ENCODE assay signal across 15 cellular contexts in the genomic region with DNA sequence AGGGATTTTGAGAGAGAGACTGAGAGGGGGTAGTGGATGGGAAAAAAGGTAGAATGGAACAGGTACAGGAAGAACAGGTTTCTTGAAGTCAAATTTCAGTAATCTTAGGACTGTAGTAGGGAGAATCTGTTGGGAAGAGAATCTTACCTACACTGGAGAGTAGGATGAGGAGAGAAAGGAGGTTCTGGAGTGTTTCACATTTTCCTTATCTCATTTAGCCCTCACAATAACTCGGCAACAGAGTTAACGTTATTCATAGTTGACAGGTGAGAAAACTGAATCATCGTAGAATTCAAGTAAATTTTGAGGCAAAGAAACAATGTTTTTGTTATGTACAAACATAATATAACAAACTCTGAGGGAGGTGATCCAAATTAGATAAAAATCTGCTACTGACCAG. TPM values are rescaled to one million over a fixed set of nuclear protein-coding genes. Genes with fewer than 3 reads are reported as not detected.
DNase-seq lines count a peak whose midpoint lies in the region; ATAC-seq and TF ChIP-seq lines count a peak whose summit lies in the region.
"Had no signal": no experiment of that assay in that cellular context is flagged by ENCODE, and none has a peak within 500 bp of the region (broad histone marks: within the 10 kb centered on the region; RNA-seq: fewer than 3 reads in every experiment).

No MANE protein-coding gene starts in this region.

- H3K36me3 Mint-ChIP-seq in GM23338 (ENCODE audit: low read depth): no peaks in the 10 kb centered on the region; the same call in 2 of the 3 replicates
- peaks cover 3% of the 10 kb centered on the region for H3K36me3 Mint-ChIP-seq in type B pancreatic cell
- H3K36me3 Mint-ChIP-seq: CD14-positive monocyte had no signal

- H3K79me2 ChIP-seq in GM23338 (replicated peaks; ENCODE audit: insufficient read depth) (peaks cover 11% of the 10 kb centered on the region), OCI-LY7 (ENCODE audit: insufficient read depth, low read depth, low read length) (no peaks in the 10 kb centered on the region)

- no peaks in the 10 kb centered on the region for H3K9me3 ChIP-seq in OCI-LY7 (ENCODE audit: low read length)

- H3F3A ChIP-seq in GM23338 (replicated peaks; ENCODE audit: low read depth): no peaks in the 10 kb centered on the region

- H3K36me3 ChIP-seq in GM23338 (ENCODE audit: insufficient read depth) (no peaks in the 10 kb centered on the region), OCI-LY7 (ENCODE audit: insufficient read depth, low read length) (no peaks in the 10 kb centered on the region)
- H3K36me3 ChIP-seq: HAP-1 had no signal

- intact Hi-C loops in OCI-LY7 (cut with micrococcal nuclease; ENCODE audit: unreplicated experiment): no loop called here

- no peak for TF ChIP-seq CTCF in GM23338 (conservative IDR thresholded peaks at IDR 0.05; ENCODE audit: low read depth in 2 of 2)
- no peak for TF ChIP-seq CTCF in type B pancreatic cell (conservative IDR thresholded peaks at IDR 0.05)
- no peak for TF ChIP-seq CTCF in OCI-LY7 (conservative IDR thresholded peaks at IDR 0.05; ENCODE audit: low read length)

- peak overlapping the region; percentile 71 for H3K27ac Mint-ChIP-seq in GM23338
- H3K27ac Mint-ChIP-seq in type B pancreatic cell: peak overlapping the region; percentile 39
- H3K27ac Mint-ChIP-seq: CD8-positive, alpha-beta T cell; HFFc6 had no signal

- no peak overlapping the region; the same call in 2 of the 3 replicates for H3K4me3 Mint-ChIP-seq in GM23338
- no peak overlapping the region for H3K4me3 Mint-ChIP-seq in type B pancreatic cell
- H3K4me3 Mint-ChIP-seq: CD14-positive monocyte; CD8-positive, alpha-beta T cell; HFFc6; IgD-negative memory B cell had no signal

- in situ Hi-C loops in ACHN (cut with HindIII; ENCODE audit: low pct_ligation_motif_present, low pct_unique_long_range_greater_than_20kb, low sequenced_read_pairs): no loop called here

- no peaks in the 10 kb centered on the region for H3K27me3 ChIP-seq in GM23338 (ENCODE audit: insufficient read depth)

- H3K4me1 Mint-ChIP-seq in GM23338: peaks cover 17% of the 10 kb centered on the region
- no peaks in the 10 kb centered on the region for H3K4me1 Mint-ChIP-seq in type B pancreatic cell (ENCODE audit: unreplicated experiment)

- H3K4me1 ChIP-seq in GM23338 (ENCODE audit: insufficient read depth) (peaks cover 17% of the 10 kb centered on the region), OCI-LY7 (ENCODE audit: insufficient read depth, low read length, poor library complexity, severe bottlenecking) (no peaks in the 10 kb centered on the region)

- H3K4me2 ChIP-seq in GM23338 (no peak overlapping the region), OCI-LY7 (ENCODE audit: low read length) (no peak overlapping the region)

- no peaks in the 10 kb centered on the region for H3K9me3 Mint-ChIP-seq in GM23338
- no peaks in the 10 kb centered on the region for H3K9me3 Mint-ChIP-seq in type B pancreatic cell
- H3K9me3 Mint-ChIP-seq: CD8-positive, alpha-beta T cell; HFFc6 had no signal

- H3K27ac ChIP-seq in GM23338 (ENCODE audit: low read depth) (peak overlapping the region; percentile 33; the same call in 1 of the 2 replicates), OCI-LY7 (ENCODE audit: low read depth, low read length, poor library complexity, severe bottlenecking) (no peak overlapping the region)

- POLR2A ChIA-PET in OCI-LY7 (lab: Charles Lee): interaction anchor here (0.7 to 1.6 kb wide), 4 partner anchors 15 to 48 kb away, joined by 3 to 5 read pairs (median 3); no protein-coding TSS in a partner anchor

- H3K4me3 ChIP-seq in GM23338 (no peak overlapping the region), OCI-LY7 (ENCODE audit: low read depth, low read length, poor library complexity, severe bottlenecking) (no peak overlapping the region)
- H3K4me3 ChIP-seq: HAP-1 had no signal

- CTCF ChIA-PET in OCI-LY7 (lab: Charles Lee; ENCODE audit: unreplicated experiment): no interaction called here

- H3K9me2 ChIP-seq in GM23338 (ENCODE audit: insufficient read depth) (no peaks in the 10 kb centered on the region), OCI-LY7 (ENCODE audit: insufficient read depth, low read length) (no peaks in the 10 kb centered on the region)

- no TSS peak for BruUV-seq in OCI-LY7 (replicated peaks; lab: Mats Ljungman, UMichigan)

- H4K20me1 ChIP-seq in GM23338 (replicated peaks; ENCODE audit: insufficient read depth) (no peaks in the 10 kb centered on the region), OCI-LY7 (ENCODE audit: insufficient read depth, low read length) (no peaks in the 10 kb centered on the region)

- DNase-seq in GM23338 (ENCODE audit: low spot score) (no peak), NCI-H226 (peak; percentile 16), amniotic epithelial cell (ENCODE audit: low read depth) (peak; percentile 71), type B pancreatic cell (ENCODE audit: extremely low spot score, unreplicated experiment) (no peak), ACHN (no peak), OCI-LY7 (ENCODE audit: low spot score) (no peak)
- DNase-seq: CD8-positive, alpha-beta T cell; COR-L47; DND-41; GDM1; HFFc6 had no signal

- ATAC-seq in GM23338 (peak; percentile 32; the same call in 1 of the 3 replicates), GM21737 (IDR thresholded peaks at IDR 0.05; ENCODE audit: unreplicated experiment) (no peak)
- ATAC-seq: CD8-positive, alpha-beta T cell had no signal

- H3K27me3 Mint-ChIP-seq in GM23338 (ENCODE audit: insufficient read depth, low read depth, poor library complexity): no peaks in the 10 kb centered on the region
- no peaks in the 10 kb centered on the region for H3K27me3 Mint-ChIP-seq in type B pancreatic cell
- H3K27me3 Mint-ChIP-seq: IgD-negative memory B cell had no signal

- no peak overlapping the region for H2AFZ ChIP-seq in GM23338
- no peak overlapping the region for H2AFZ ChIP-seq in OCI-LY7 (ENCODE audit: low read length)

TF ChIP-seq in GM23338, 12 proteins besides CTCF, POLR2A, EP300 and RAD21:
- TF ChIP-seq ZNF114 (CRISPR knock-in tag; IDR thresholded peaks at IDR 0.05) (no peak), JUNB (IDR thresholded peaks at IDR 0.05; ENCODE audit: unreplicated experiment) (no peak), NANOG (IDR thresholded peaks at IDR 0.05; ENCODE audit: borderline replicate concordance) (no peak)

RNA-seq across cellular contexts. Expression of gene STRN3, which starts 17.2 kb away (rescaled TPM):
- total RNA-seq in GM23338 (2014; rRNA removed; shearing (Covaris generic)): 39.0 and 40.6 TPM in 2 replicates
- polyA plus RNA-seq in GM23338 (2016; fragmentation: Nextera tagmentation; extraction: Ambion mirVana): 28.3 and 35.0 TPM in 2 replicates
- total RNA-seq in type B pancreatic cell (ENCODE audit: low replicate concordance): 34.1 and 39.3 TPM in 2 replicates
- 24.2 and 25.2 TPM in 2 replicates for total RNA-seq in OCI-LY7 (2014; rRNA removed; shearing (Covaris generic))
- total RNA-seq in OCI-LY7 (2022): 37.0 and 39.1 TPM in 2 replicates

RNA-seq across cellular contexts. Expression of gene AP4S1, which starts 17.9 kb away (rescaled TPM):
- 13.4 and 25.9 TPM in 2 replicates for total RNA-seq in GM23338 (2014; rRNA removed; shearing (Covaris generic))
- polyA plus RNA-seq in GM23338 (2016; fragmentation: Nextera tagmentation; extraction: Ambion mirVana): 13.3 and 15.7 TPM in 2 replicates
- total RNA-seq in type B pancreatic cell (ENCODE audit: low replicate concordance) (10.0 and 11.4 TPM in 2 replicates), OCI-LY7 (2022) (7.6 and 7.9 TPM in 2 replicates)
- total RNA-seq in OCI-LY7 (2014; rRNA removed; shearing (Covaris generic)): 8.3 and 10.4 TPM in 2 replicates

Comparison
In these comparisons a context has a peak if more than half of its experiments do, and no peak if none do; other contexts are left out.
1. DNase-seq: peak in NCI-H226 (single experiment) and amniotic epithelial cell (single experiment); none in GM23338 (single experiment), type B pancreatic cell (single experiment), ACHN (single experiment) and OCI-LY7 (single experiment).